In genomic region chr3:14780927-14781507, GRCh38 we compare ENCODE assay signal across 9 cellular contexts. TPM values are rescaled to one million over a fixed set of nuclear protein-coding genes. Genes with fewer than 3 reads are reported as not detected.
A peak's percentile ranks its signal among the peaks of the same experiment; 100 is the strongest.
DNase-seq lines count a peak whose midpoint lies in the region; ATAC-seq and TF ChIP-seq lines count a peak whose summit lies in the region.
"Had no signal": no experiment of that assay in that cellular context is flagged by ENCODE, and none has a peak within 500 bp of the region (broad histone marks: within the 10 kb centered on the region; RNA-seq: fewer than 3 reads in every experiment).

No MANE protein-coding gene starts in this region.

- no peaks in the 10 kb centered on the region for H4K20me1 ChIP-seq in neural progenitor cell (ENCODE audit: low read depth)

- H3K79me2 ChIP-seq in neural progenitor cell (ENCODE audit: low read depth) = no peaks in the 10 kb centered on the region

- TF ChIP-seq CTCF in BE2C (IDR thresholded peaks at IDR 0.05; ENCODE audit: low read depth, low read length) (peak; percentile 49), HL-60 (IDR thresholded peaks at IDR 0.05; ENCODE audit: insufficient read depth, low read length) (peak; percentile 85), neural progenitor cell (IDR thresholded peaks at IDR 0.05) (peak; percentile 85)

- no peak overlapping the region for H3K4me3 Mint-ChIP-seq in neural progenitor cell
- H3K4me3 Mint-ChIP-seq: IgD-negative memory B cell had no signal

- peaks cover 2% of the 10 kb centered on the region for H3K27me3 Mint-ChIP-seq in neural progenitor cell (ENCODE audit: insufficient read depth, low read depth)

- H3K9ac ChIP-seq in neural progenitor cell = no peak overlapping the region

- H3K4me1 ChIP-seq in BE2C = no peaks in the 10 kb centered on the region; the same call in 1 of the 2 replicates
- H3K4me1 ChIP-seq in neural progenitor cell = peaks cover 8% of the 10 kb centered on the region

- no peak overlapping the region for H3K27ac Mint-ChIP-seq in neural progenitor cell
- H3K27ac Mint-ChIP-seq: IgD-negative memory B cell had no signal

- no peaks in the 10 kb centered on the region for H3K27me3 ChIP-seq in BE2C
- no peaks in the 10 kb centered on the region for H3K27me3 ChIP-seq in HL-60 (ENCODE audit: insufficient read depth, poor library complexity, severe bottlenecking)
- H3K27me3 ChIP-seq in neural progenitor cell = no peaks in the 10 kb centered on the region

- H3K27ac ChIP-seq in HL-60 (replicated peaks) (no peak overlapping the region), neural progenitor cell (no peak overlapping the region)

- no peak overlapping the region for H3K4me2 ChIP-seq in neural progenitor cell

- H3K9me3 Mint-ChIP-seq in neural progenitor cell = peaks cover 7% of the 10 kb centered on the region

- TF ChIP-seq POLR2A in erythroblast (IDR thresholded peaks at IDR 0.05; ENCODE audit: low read length) = no peak

- no peaks in the 10 kb centered on the region for H3K9me3 ChIP-seq in BE2C
- peaks cover 7% of the 10 kb centered on the region for H3K9me3 ChIP-seq in neural progenitor cell (ENCODE audit: low read depth)

- H3K36me3 Mint-ChIP-seq in neural progenitor cell = no peaks in the 10 kb centered on the region
- H3K36me3 Mint-ChIP-seq: IgD-negative memory B cell had no signal

- no peaks in the 10 kb centered on the region for H3F3A ChIP-seq in neural progenitor cell (ENCODE audit: low read depth)

- DNase-seq in BE2C (peak; percentile 60), HL-60 (ENCODE audit: low read depth in 1 of 2, low spot score in 1 of 2) (peak; percentile 25 to 78), RPMI7951 (ENCODE audit: low read depth) (peak; percentile 59), erythroblast (lab: John Stamatoyannopoulos, UW) (peak; percentile 59 to 67), neural progenitor cell (ENCODE audit: low spot score) (peak; percentile 80)

- no peak overlapping the region for H2AFZ ChIP-seq in neural progenitor cell (replicated peaks)

- peaks cover 8% of the 10 kb centered on the region for H3K4me1 Mint-ChIP-seq in neural progenitor cell
- H3K4me1 Mint-ChIP-seq: IgD-negative memory B cell had no signal

- H3K36me3 ChIP-seq in BE2C (no peaks in the 10 kb centered on the region), neural progenitor cell (no peaks in the 10 kb centered on the region)

- ATAC-seq in GM18868 (IDR thresholded peaks at IDR 0.05; ENCODE audit: unreplicated experiment) (peak; percentile 66), HG02938 (IDR thresholded peaks at IDR 0.05; ENCODE audit: unreplicated experiment) (no peak), GM18870 (IDR thresholded peaks at IDR 0.05; ENCODE audit: unreplicated experiment) (no peak)

- H3K4me3 ChIP-seq in BE2C (ENCODE audit: low read depth, low read length) (no peak overlapping the region), HL-60 (replicated peaks; ENCODE audit: insufficient read depth, low read length) (no peak overlapping the region), neural progenitor cell (no peak overlapping the region)

RNA-seq across cellular contexts. Expression of gene FGD5, which starts 37.7 kb away (rescaled TPM):
- 0.39 TPM for polyA plus RNA-seq in BE2C (2012; ENCODE audit: insufficient read depth, insufficient read length, low read depth)
- total RNA-seq in RPMI7951 (2014; rRNA removed; shearing (Covaris generic)) = 5.3 and 7.9 TPM in 2 replicates
- 0.24 and 0.25 TPM in 2 replicates for total RNA-seq in neural progenitor cell (ENCODE audit: low replicate concordance)
- polyA plus RNA-seq: IgD-negative memory B cell had no signal
